Comparison of ENCODE assay signal across 12 cellular contexts in genomic region chr1:25505706-25506385, GRCh38. TPM values are rescaled to one million over a fixed set of nuclear protein-coding genes. Genes with fewer than 3 reads are reported as not detected.
DNase-seq lines count a peak whose midpoint lies in the region; ATAC-seq and TF ChIP-seq lines count a peak whose summit lies in the region.
"Had no signal": no experiment of that assay in that cellular context is flagged by ENCODE, and none has a peak within 500 bp of the region (broad histone marks: within the 10 kb centered on the region; RNA-seq: fewer than 3 reads in every experiment).

No MANE protein-coding gene starts in this region.

- peaks cover 5% of the 10 kb centered on the region; the same call in 1 of the 2 replicates for H3F3A ChIP-seq in PC-9 (ENCODE audit: insufficient read depth, low read depth)

- no peak overlapping the region for H3K4me3 Mint-ChIP-seq in activated naive CD8-positive, alpha-beta T cell treated with anti-CD3 and anti-CD28 coated beads, Interleukin-2, amount 10 ng/mL, durations not matched to agents 7 days and 5 days
- no peak overlapping the region for H3K4me3 Mint-ChIP-seq in activated naive CD8-positive, alpha-beta T cell treated with anti-CD3 and anti-CD28 coated beads, Interleukin-2, amount 50 U/mL, for 24 hours
- H3K4me3 Mint-ChIP-seq: natural killer cell treated with Interleukin-12 subunit alpha and Interleukin-12 subunit beta and Interleukin-15 and Interleukin-18, amount 100 ng/mL, for 72 hours had no signal

- no peaks in the 10 kb centered on the region for H3K27me3 Mint-ChIP-seq in activated naive CD8-positive, alpha-beta T cell treated with anti-CD3 and anti-CD28 coated beads, Interleukin-2, amount 10 ng/mL, durations not matched to agents 7 days and 5 days
- no peaks in the 10 kb centered on the region for H3K27me3 Mint-ChIP-seq in activated naive CD8-positive, alpha-beta T cell treated with anti-CD3 and anti-CD28 coated beads, Interleukin-2, amount 50 U/mL, for 24 hours

- no peaks in the 10 kb centered on the region for H3K9me3 ChIP-seq in PC-9 (ENCODE audit: insufficient read depth, low read depth)
- no peaks in the 10 kb centered on the region for H3K9me3 ChIP-seq in aorta (ENCODE audit: control insufficient read depth, low read length)

- H3K27me3 ChIP-seq in PC-9 (ENCODE audit: insufficient read depth, low read depth): no peaks in the 10 kb centered on the region
- no peaks in the 10 kb centered on the region for H3K27me3 ChIP-seq in aorta (ENCODE audit: control insufficient read depth in 1 of 2, insufficient read depth in 2 of 2, low read length in 1 of 2)

- H3K4me3 ChIP-seq in PC-9 (no peak overlapping the region), aorta (ENCODE audit: low read length in 2 of 2) (no peak overlapping the region)

- POLR2A ChIA-PET in activated naive CD8-positive, alpha-beta T cell treated with anti-CD3 and anti-CD28 coated beads, Interleukin-2, amount 10 ng/mL, durations not matched to agents 7 days and 5 days (lab: Charles Lee): no interaction called here
- POLR2A ChIA-PET in PC-9 (lab: Charles Lee; ENCODE audit: unreplicated experiment): no interaction called here

- H3K4me1 Mint-ChIP-seq in activated naive CD8-positive, alpha-beta T cell treated with anti-CD3 and anti-CD28 coated beads, Interleukin-2, amount 10 ng/mL, durations not matched to agents 7 days and 5 days: no peaks in the 10 kb centered on the region
- peaks cover 10% of the 10 kb centered on the region for H3K4me1 Mint-ChIP-seq in activated naive CD8-positive, alpha-beta T cell treated with anti-CD3 and anti-CD28 coated beads, Interleukin-2, amount 50 U/mL, for 24 hours

- CTCF ChIA-PET in PC-9 (lab: Charles Lee): interaction anchor here (0.6 kb wide), 1 partner anchor 74 kb away, joined by 6 read pairs; no protein-coding TSS in a partner anchor

- peak; percentile 27 for DNase-seq in activated naive CD8-positive, alpha-beta T cell treated with anti-CD3 and anti-CD28 coated beads, Interleukin-2, amount 10 ng/mL, durations not matched to agents 7 days and 5 days
- DNase-seq in activated naive CD8-positive, alpha-beta T cell treated with anti-CD3 and anti-CD28 coated beads, Interleukin-2, amount 50 U/mL, for 24 hours: no peak
- no peak for DNase-seq in PC-9
- DNase-seq in iPS-NIHi7 (ENCODE audit: extremely low spot score): peak; percentile 16
- DNase-seq in aorta: no peak
- DNase-seq in NCI-H2227 treated with DMSO at 0.1 percent for 48 hours (lab: John Stamatoyannopoulos, UW): no peak
- DNase-seq in NCI-H774 (lab: John Stamatoyannopoulos, UW): no peak
- DNase-seq: activated T-cell treated with anti-CD3 and anti-CD28 coated beads, Interleukin-2, amount 50 U/mL, for 4 hours; NCI-H2029 treated with DMSO at 0.1 percent for 48 hours; small intestine had no signal

- H3K9me3 Mint-ChIP-seq in activated naive CD8-positive, alpha-beta T cell treated with anti-CD3 and anti-CD28 coated beads, Interleukin-2, amount 10 ng/mL, durations not matched to agents 7 days and 5 days: no peaks in the 10 kb centered on the region
- no peaks in the 10 kb centered on the region for H3K9me3 Mint-ChIP-seq in activated naive CD8-positive, alpha-beta T cell treated with anti-CD3 and anti-CD28 coated beads, Interleukin-2, amount 50 U/mL, for 24 hours
- H3K9me3 Mint-ChIP-seq: activated T-cell treated with anti-CD3 and anti-CD28 coated beads, Interleukin-2, amount 50 U/mL, for 4 hours; natural killer cell treated with Interleukin-12 subunit alpha and Interleukin-12 subunit beta and Interleukin-15 and Interleukin-18, amount 100 ng/mL, for 72 hours had no signal

- TF ChIP-seq CTCF in PC-9 (conservative IDR thresholded peaks at IDR 0.05): no peak

- intact Hi-C loops in PC-9 (cut with micrococcal nuclease; ENCODE audit: unreplicated experiment) (loop anchor here (2.0 kb wide), 2 partner anchors 63 to 291 kb away; no protein-coding TSS in a partner anchor), aorta (cut with DNase I) (no loop called here)

- H3K4me1 ChIP-seq in PC-9 (replicated peaks; ENCODE audit: insufficient read depth): peaks cover 14% of the 10 kb centered on the region
- peaks cover 2 to 6% of the 10 kb centered on the region in 2 donors for H3K4me1 ChIP-seq in aorta (ENCODE audit: control insufficient read depth in 1 of 2, insufficient read depth in 2 of 2, low read length in 2 of 2)

- H3K27ac ChIP-seq in PC-9: no peak overlapping the region
- H3K27ac ChIP-seq in aorta (ENCODE audit: low read depth in 1 of 2, low read length in 2 of 2): no peak overlapping the region

- H3K9me2 ChIP-seq in PC-9 (ENCODE audit: insufficient read depth): no peaks in the 10 kb centered on the region

- H2AFZ ChIP-seq in PC-9: 0 out of 2 replicates have a peak overlapping the region, but pooled peaks have one; percentile 76

- H3K36me3 ChIP-seq in PC-9 (ENCODE audit: low read depth): no peaks in the 10 kb centered on the region
- H3K36me3 ChIP-seq in aorta (ENCODE audit: control insufficient read depth in 1 of 2, insufficient read depth in 2 of 2, low read length in 1 of 2): no peaks in the 10 kb centered on the region

- no TSS peak for BruUV-seq in PC-9 (replicated peaks; lab: Mats Ljungman, UMichigan)

- no peaks in the 10 kb centered on the region for H4K20me1 ChIP-seq in PC-9 (ENCODE audit: insufficient read depth)

- no peaks in the 10 kb centered on the region for H3K36me3 Mint-ChIP-seq in activated naive CD8-positive, alpha-beta T cell treated with anti-CD3 and anti-CD28 coated beads, Interleukin-2, amount 10 ng/mL, durations not matched to agents 7 days and 5 days
- H3K36me3 Mint-ChIP-seq in activated naive CD8-positive, alpha-beta T cell treated with anti-CD3 and anti-CD28 coated beads, Interleukin-2, amount 50 U/mL, for 24 hours (ENCODE audit: low read depth): peaks cover 3% of the 10 kb centered on the region

- WGBS in aorta, 2 donors: 70 to 73% methylated on average over 13 of the region's 13 CpGs

- no peaks in the 10 kb centered on the region for H3K79me2 ChIP-seq in PC-9 (ENCODE audit: low read depth)

- no peak overlapping the region for H3K27ac Mint-ChIP-seq in activated naive CD8-positive, alpha-beta T cell treated with anti-CD3 and anti-CD28 coated beads, Interleukin-2, amount 10 ng/mL, durations not matched to agents 7 days and 5 days
- no peak overlapping the region for H3K27ac Mint-ChIP-seq in activated naive CD8-positive, alpha-beta T cell treated with anti-CD3 and anti-CD28 coated beads, Interleukin-2, amount 50 U/mL, for 24 hours
- H3K27ac Mint-ChIP-seq: natural killer cell treated with Interleukin-12 subunit alpha and Interleukin-12 subunit beta and Interleukin-15 and Interleukin-18, amount 100 ng/mL, for 72 hours had no signal

- peak overlapping the region; percentile 68 for H3K4me2 ChIP-seq in PC-9

- no peak for ATAC-seq in activated naive CD8-positive, alpha-beta T cell treated with anti-CD3 and anti-CD28 coated beads, Interleukin-2, amount 10 ng/mL, durations not matched to agents 7 days and 5 days (ENCODE audit: low read depth)
- ATAC-seq in activated naive CD8-positive, alpha-beta T cell treated with anti-CD3 and anti-CD28 coated beads, Interleukin-2, amount 50 U/mL, for 24 hours: no peak
- peak; percentile 19 for ATAC-seq in aorta (ENCODE audit: low FRiP score)
- ATAC-seq in HG02884 (IDR thresholded peaks at IDR 0.05; ENCODE audit: unreplicated experiment): no peak
- ATAC-seq: activated T-cell treated with anti-CD3 and anti-CD28 coated beads, Interleukin-2, amount 50 U/mL, for 4 hours; natural killer cell treated with Interleukin-12 subunit alpha and Interleukin-12 subunit beta and Interleukin-15 and Interleukin-18, amount 100 ng/mL, for 72 hours had no signal

RNA-seq across cellular contexts. Expression of gene LDLRAP1, which starts 37.6 kb away (rescaled TPM):
- total RNA-seq in activated naive CD8-positive, alpha-beta T cell treated with anti-CD3 and anti-CD28 coated beads, Interleukin-2, amount 10 ng/mL, durations not matched to agents 7 days and 5 days: 10 to 100 TPM; 77.3 to 79.6 TPM
- total RNA-seq in PC-9 (2021): 24.7 and 29.2 TPM in 2 replicates
- 10 to 100 TPM; 25.6 to 34.7 TPM for total RNA-seq in aorta
- 10 to 100 TPM; 17.5 to 33.9 TPM for polyA plus RNA-seq in aorta

Comparison
In these comparisons a context has a peak if more than half of its experiments do, and no peak if none do; other contexts are left out.
1. DNase-seq: peak in activated naive CD8-positive, alpha-beta T cell treated with anti-CD3 and anti-CD28 coated beads, Interleukin-2, amount 10 ng/mL, durations not matched to agents 7 days and 5 days (single experiment) and iPS-NIHi7 (single experiment); none in activated naive CD8-positive, alpha-beta T cell treated with anti-CD3 and anti-CD28 coated beads, Interleukin-2, amount 50 U/mL, for 24 hours (single experiment), PC-9 (0 of 2), aorta (0 of 2), NCI-H2227 treated with DMSO at 0.1 percent for 48 hours (single experiment) and NCI-H774 (single experiment).